8 cellular contexts compared by ENCODE assay signal in genomic region chr1:200154069-200154767, GRCh38.
DNase-seq lines count a peak whose midpoint lies in the region; ATAC-seq, FAIRE-seq and TF ChIP-seq lines count a peak whose summit lies in the region.

No MANE protein-coding gene starts in this region.

- TF ChIP-seq CTCF in GM12878 (IDR thresholded peaks at IDR 0.05 in 2 of 3, conservative IDR thresholded peaks at IDR 0.05 in 1 of 3; ENCODE audit: control insufficient read depth in 2 of 3, extremely low read depth in 1 of 3, insufficient read depth in 1 of 3, low read depth in 3 of 3, low read length in 3 of 3): no peak

- SMC1A ChIA-PET in GM12878 (lab: Charles Lee; ENCODE audit: uncharacterized antibody, unreplicated experiment): interaction anchor here (0.6 to 3.4 kb wide), 19 partner anchors 8 to 336 kb away, joined by 3 to 26 read pairs (median 4); no protein-coding TSS in a partner anchor

- H3K4me1 ChIP-seq in GM12878 (ENCODE audit: control insufficient read depth, insufficient read depth, low read length): peaks cover 41% of the 10 kb centered on the region

- no peaks in the 10 kb centered on the region for H3K79me2 ChIP-seq in GM12878 (ENCODE audit: control insufficient read depth, insufficient read depth, low read length)

- H3K9me3 ChIP-seq in GM12878 (replicated peaks; ENCODE audit: control insufficient read depth, insufficient read depth, low read length): no peaks in the 10 kb centered on the region

- DNase-seq in activated gamma-delta T cell treated with Interleukin-2 at 50 U/mL for 16 hours: peak; percentile 51
- DNase-seq in activated gamma-delta T cell (lab: John Stamatoyannopoulos, UW): no peak
- peak; percentile 38 for DNase-seq in RPMI8226
- peak; percentile 88 for DNase-seq in GM12878 (ENCODE audit: low read depth, low spot score)
- peak; percentile 17 for DNase-seq in stimulated activated CD8-positive, alpha-beta memory T cell treated with anti-CD3 and anti-CD28 coated beads, Interleukin-12 subunit alpha, Interleukin-12 subunit beta, amount 100 ng/mL, for 4 hours (ENCODE audit: low read depth)
- no peak for DNase-seq in SHP77 (lab: John Stamatoyannopoulos, UW)
- no peak for DNase-seq in NCI-H1417 treated with DMSO at 0.1 percent for 48 hours (lab: John Stamatoyannopoulos, UW)

- 0 out of 2 replicates have a peak, but pooled peaks have one; percentile 13 for TF ChIP-seq RAD21 in GM12878 (IDR thresholded peaks at IDR 0.05; ENCODE audit: insufficient read depth, low read depth, low read length)

- H3K4me3 ChIP-seq in GM12878: no peak overlapping the region

- BruUV-seq in GM12878 (replicated peaks; lab: Mats Ljungman, UMichigan): no TSS peak

- ATAC-seq in HG03060 (IDR thresholded peaks at IDR 0.05; ENCODE audit: low read depth, unreplicated experiment) (peak; percentile 96), GM12878 (peak; percentile 89)

- CTCF ChIA-PET in GM12878 (lab: Yijun Ruan, JAX): interaction anchor here (0.7 to 3.4 kb wide), 13 partner anchors 9 to 355 kb away, joined by 3 to 19 read pairs (median 4); no protein-coding TSS in a partner anchor

- in situ Hi-C loops in GM12878 (cut with MboI): no loop called here

- no peaks in the 10 kb centered on the region for H3K36me3 ChIP-seq in GM12878 (ENCODE audit: control insufficient read depth in 2 of 2, insufficient read depth in 2 of 2, low read length in 1 of 2)

- no peaks in the 10 kb centered on the region for H3K27me3 ChIP-seq in GM12878 (replicated peaks in 1 of 2; ENCODE audit: control insufficient read depth in 2 of 2, insufficient read depth in 2 of 2, low read length in 1 of 2)

- peak; percentile 83 to 86 for TF ChIP-seq EP300 in GM12878 (IDR thresholded peaks at IDR 0.05; ENCODE audit: borderline replicate concordance in 1 of 2, control insufficient read depth in 1 of 2, low read depth in 2 of 2, low read length in 2 of 2)

- H3K4me2 ChIP-seq in GM12878 (ENCODE audit: control insufficient read depth, insufficient read depth): 0 out of 2 replicates have a peak overlapping the region, but pooled peaks have one; percentile 23

- intact Hi-C loops in GM12878 (cut with micrococcal nuclease; ENCODE audit: unreplicated experiment): loop anchor here (5.0 kb wide), 2 partner anchors 53 to 263 kb away; no protein-coding TSS in a partner anchor

- H2AFZ ChIP-seq in GM12878 (ENCODE audit: control insufficient read depth, low read depth, low read length): peak overlapping the region; percentile 10; the same call in 1 of the 2 replicates

- TF ChIP-seq POLR2A in GM12878 (IDR thresholded peaks at IDR 0.05; ENCODE audit: low read depth, low read length): no peak

- H4K20me1 ChIP-seq in GM12878 (ENCODE audit: control insufficient read depth, insufficient read depth): no peaks in the 10 kb centered on the region

- POLR2A ChIA-PET in GM12878 (lab: Charles Lee): interaction anchor here (0.5 to 1.5 kb wide), 5 partner anchors 8 to 516 kb away, joined by 3 to 8 read pairs (median 3); partner anchors contain the start of gene DDX59

- peak; percentile 82 for FAIRE-seq in GM12878 (lab: Jason Lieb, UNC)

- H3K27ac ChIP-seq in GM12878 (ENCODE audit: control insufficient read depth, insufficient read depth): peak overlapping the region; percentile 77

- no peak overlapping the region; the same call in 1 of the 2 replicates for H3K9ac ChIP-seq in GM12878 (ENCODE audit: control insufficient read depth, insufficient read depth, low read length)

- RAD21 ChIA-PET in GM12878 (lab: Charles Lee; ENCODE audit: unreplicated experiment): interaction anchor here (0.6 to 3.4 kb wide), 15 partner anchors 8 to 329 kb away, joined by 3 to 27 read pairs (median 4); no protein-coding TSS in a partner anchor

TF ChIP-seq in GM12878, 131 proteins besides CTCF, POLR2A, EP300 and RAD21 (continues in another document):
- peak; percentile 29; the same call in 1 of the 2 replicates for TF ChIP-seq BCL11A (IDR thresholded peaks at IDR 0.05; ENCODE audit: low read depth, low read length)
- no peak for TF ChIP-seq NR2C2 (IDR thresholded peaks at IDR 0.05; ENCODE audit: borderline replicate concordance, control insufficient read depth, insufficient read length, low read depth)
- peak; percentile 30; the same call in 1 of the 2 replicates for TF ChIP-seq ZNF217 (IDR thresholded peaks at IDR 0.05)
- peak; percentile 29; the same call in 1 of the 2 replicates for TF ChIP-seq CREM (IDR thresholded peaks at IDR 0.05; ENCODE audit: low read depth)
- no peak for TF ChIP-seq CREB1 (IDR thresholded peaks at IDR 0.05; ENCODE audit: low read depth)
- TF ChIP-seq ZNF207 (IDR thresholded peaks at IDR 0.05; ENCODE audit: borderline replicate concordance): 0 out of 2 replicates have a peak, but pooled peaks have one; percentile 35
- TF ChIP-seq MTA2 (IDR thresholded peaks at IDR 0.05; ENCODE audit: low read depth): peak; percentile 80
- TF ChIP-seq BACH1 (IDR thresholded peaks at IDR 0.05; ENCODE audit: borderline replicate concordance): peak; percentile 80; the same call in 1 of the 2 replicates
- peak; percentile 72 for TF ChIP-seq IKZF1 (conservative IDR thresholded peaks at IDR 0.05)
- TF ChIP-seq HDAC6 (IDR thresholded peaks at IDR 0.05; ENCODE audit: unreplicated experiment): no peak
- TF ChIP-seq MLLT1 (IDR thresholded peaks at IDR 0.05): 0 out of 2 replicates have a peak, but pooled peaks have one; percentile 36
- TF ChIP-seq ZNF384 (IDR thresholded peaks at IDR 0.05; ENCODE audit: borderline replicate concordance, low read depth, low read length): no peak
- TF ChIP-seq PRDM15 (CRISPR knock-in tag; IDR thresholded peaks at IDR 0.05): no peak
- no peak for TF ChIP-seq BMI1 (IDR thresholded peaks at IDR 0.05; ENCODE audit: borderline replicate concordance)
- TF ChIP-seq YY1 (IDR thresholded peaks at IDR 0.05; ENCODE audit: low read depth, low read length): 0 out of 2 replicates have a peak, but pooled peaks have one; percentile 15
- TF ChIP-seq ELK1 (IDR thresholded peaks at IDR 0.05; ENCODE audit: low read depth, low read length): no peak
- TF ChIP-seq NFIC (IDR thresholded peaks at IDR 0.05; ENCODE audit: low read depth, low read length): 0 out of 2 replicates have a peak, but pooled peaks have one; percentile 25
- peak; percentile 91 for TF ChIP-seq DPF2 (IDR thresholded peaks at IDR 0.05)
- TF ChIP-seq NR2C1 (IDR thresholded peaks at IDR 0.05): no peak
- TF ChIP-seq MEF2A (IDR thresholded peaks at IDR 0.05; ENCODE audit: insufficient read depth, low read depth, low read length): no peak
- TF ChIP-seq LARP7 (IDR thresholded peaks at IDR 0.05): peak; percentile 28; the same call in 1 of the 2 replicates
- TF ChIP-seq FOXM1 (IDR thresholded peaks at IDR 0.05; ENCODE audit: low read depth, low read length): 0 out of 2 replicates have a peak, but pooled peaks have one; percentile 14

Comparison
In these comparisons a context has a peak if more than half of its experiments do, and no peak if none do; other contexts are left out.
1. DNase-seq: peak in activated gamma-delta T cell treated with Interleukin-2 at 50 U/mL for 16 hours (single experiment), RPMI8226 (single experiment), GM12878 (single experiment) and stimulated activated CD8-positive, alpha-beta memory T cell treated with anti-CD3 and anti-CD28 coated beads, Interleukin-12 subunit alpha, Interleukin-12 subunit beta, amount 100 ng/mL, for 4 hours (single experiment); none in activated gamma-delta T cell (single experiment), SHP77 (0 of 2) and NCI-H1417 treated with DMSO at 0.1 percent for 48 hours (single experiment).